ENCODE assay signal across 14 cellular contexts in the genomic region with DNA sequence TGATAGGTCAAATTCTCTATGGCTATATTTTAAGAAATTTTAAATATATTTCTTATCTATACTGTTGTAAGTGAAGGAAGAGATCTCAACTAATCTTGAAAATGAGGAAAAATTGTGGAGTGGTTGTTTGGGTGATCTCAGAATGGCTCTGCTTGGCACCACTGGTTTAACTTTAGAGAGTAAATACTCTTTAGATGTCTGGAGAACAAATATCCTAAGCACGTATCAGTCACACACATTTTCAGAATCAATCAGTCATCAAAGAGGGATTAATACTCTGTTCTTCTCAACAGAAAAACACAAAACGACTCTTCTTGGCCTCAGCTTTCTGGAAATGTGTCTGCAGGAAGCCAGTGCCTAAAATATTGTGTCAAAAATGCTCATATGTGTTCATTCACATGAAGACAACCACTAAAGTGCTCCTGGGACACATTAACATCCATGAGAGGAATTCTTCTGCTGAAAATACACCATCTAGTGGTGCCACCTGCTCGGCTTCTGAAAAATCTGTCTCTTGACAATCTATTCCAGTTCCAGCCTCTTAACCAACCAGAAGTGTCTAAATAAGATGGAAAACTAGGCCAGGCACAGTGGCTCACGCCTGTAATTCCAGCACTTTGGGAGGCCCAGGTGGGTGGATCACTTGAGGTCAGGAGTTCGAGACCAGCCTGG.
A peak's percentile ranks its signal among the peaks of the same experiment; 100 is the strongest.
DNase-seq lines count a peak whose midpoint lies in the region; ATAC-seq, FAIRE-seq and TF ChIP-seq lines count a peak whose summit lies in the region.
"Had no signal": no experiment of that assay in that cellular context is flagged by ENCODE, and none has a peak within 500 bp of the region (broad histone marks: within the 10 kb centered on the region; RNA-seq: fewer than 3 reads in every experiment).

No MANE protein-coding gene starts in this region.

- H3K79me2 ChIP-seq in GM12878 (ENCODE audit: control insufficient read depth, insufficient read depth, low read length), result no peaks in the 10 kb centered on the region
- no peaks in the 10 kb centered on the region for H3K79me2 ChIP-seq in mesendoderm (ENCODE audit: control insufficient read depth, insufficient read depth, low read length)

- H3K36me3 ChIP-seq in GM12878 (ENCODE audit: control insufficient read depth in 2 of 2, insufficient read depth in 2 of 2, low read length in 1 of 2) (no peaks in the 10 kb centered on the region), mesendoderm (ENCODE audit: control insufficient read depth, insufficient read depth, low read length) (no peaks in the 10 kb centered on the region), psoas muscle (ENCODE audit: insufficient read depth in 1 of 2, low read depth in 1 of 2) (no peaks in the 10 kb centered on the region)

- H3K4me2 ChIP-seq in GM12878 (ENCODE audit: control insufficient read depth, insufficient read depth) (no peak overlapping the region), mesendoderm (ENCODE audit: low read length) (no peak overlapping the region)

- no peak overlapping the region for H2BK5ac ChIP-seq in mesendoderm (ENCODE audit: low read length)

- SMC1A ChIA-PET in GM12878 (lab: Charles Lee; ENCODE audit: uncharacterized antibody, unreplicated experiment), result interaction anchor here (0.9 to 2.8 kb wide), 6 partner anchors 13 to 296 kb away, joined by 3 to 32 read pairs (median 4); no protein-coding TSS in a partner anchor

- H2AFZ ChIP-seq in GM12878 (ENCODE audit: control insufficient read depth, low read depth, low read length), result no peak overlapping the region

- no peak overlapping the region for H2BK15ac ChIP-seq in mesendoderm (replicated peaks; ENCODE audit: low read depth)

- WGBS in GM12878 (ENCODE audit: insufficient coverage, insufficient replicate concordance, low lambda C conversion rate, missing lambda C conversion rate), result 18% methylated on average over 5 of the region's 5 CpGs
- no CpG with 5 or more reads among the region's 5 CpGs for WGBS in mesendoderm (ENCODE audit: extremely low coverage, insufficient coverage, low lambda C conversion rate)
- WGBS in psoas muscle, 3 donors, result 62 to 69% (median 65%) methylated on average over 5 of the region's 5 CpGs

- POLR2A ChIA-PET in GM12878 (lab: Charles Lee) (interaction anchor here (0.5 to 1.6 kb wide), 2 partner anchors 85 to 499 kb away, joined by 3 to 5 read pairs; no protein-coding TSS in a partner anchor), RWPE1 (lab: Yijun Ruan, JAX; ENCODE audit: low non-redundant PET) (no interaction called here)

- no peak for TF ChIP-seq EP300 in GM12878 (IDR thresholded peaks at IDR 0.05; ENCODE audit: borderline replicate concordance in 1 of 2, control insufficient read depth in 1 of 2, low read depth in 2 of 2, low read length in 2 of 2)

- H2BK120ac ChIP-seq in mesendoderm (ENCODE audit: low read depth, low read length), result no peak overlapping the region

- ATAC-seq in GM12878, result peak; percentile 44
- no peak for ATAC-seq in psoas muscle

- H3K27ac ChIP-seq in GM12878 (ENCODE audit: control insufficient read depth, insufficient read depth) (no peak overlapping the region), mesendoderm (ENCODE audit: low read depth, low read length) (no peak overlapping the region), RWPE1 (no peak overlapping the region), psoas muscle (no peak overlapping the region)
- H3K27ac ChIP-seq: testis had no signal

- in situ Hi-C loops in GM12878 (cut with MboI), result no loop called here

- H3K56ac ChIP-seq in mesendoderm (ENCODE audit: low read length), result no peak overlapping the region

- intact Hi-C loops in GM12878 (cut with micrococcal nuclease; ENCODE audit: unreplicated experiment) (loop anchor here (2.0 to 5.0 kb wide), 2 partner anchors 42 to 88 kb away; no protein-coding TSS in a partner anchor), psoas muscle (cut with DNase I) (no loop called here)

- H3K4me3 ChIP-seq in GM12878 (no peak overlapping the region), mesendoderm (ENCODE audit: low read length) (no peak overlapping the region), psoas muscle (no peak overlapping the region)
- H3K4me3 ChIP-seq: testis had no signal

- no peak overlapping the region for H4K5ac ChIP-seq in mesendoderm (ENCODE audit: low read length)

- FAIRE-seq in GM12878 (lab: Jason Lieb, UNC), result no peak
- FAIRE-seq: endometrium had no signal

- no peak overlapping the region for H3K9ac ChIP-seq in GM12878 (ENCODE audit: control insufficient read depth, insufficient read depth, low read length)
- H3K9ac ChIP-seq in mesendoderm (ENCODE audit: low read length), result no peak overlapping the region

- no peaks in the 10 kb centered on the region for H3K9me3 ChIP-seq in GM12878 (replicated peaks; ENCODE audit: control insufficient read depth, insufficient read depth, low read length)
- no peaks in the 10 kb centered on the region for H3K9me3 ChIP-seq in psoas muscle
- H3K9me3 ChIP-seq: testis had no signal

- DNase-seq in DMS 273 (lab: John Stamatoyannopoulos, UW; ENCODE audit: unreplicated experiment), result peak; percentile 22
- DNase-seq in DMS 273 treated with DMSO at 0.1 percent for 48 hours (lab: John Stamatoyannopoulos, UW), result no peak
- DNase-seq in HT-29 (ENCODE audit: low spot score), result peak; percentile 36
- DNase-seq in GM12878 (ENCODE audit: low read depth, low spot score), result no peak
- DNase-seq in mesendoderm, result peak; percentile 37
- no peak for DNase-seq in RWPE1 (ENCODE audit: low spot score)
- DNase-seq in psoas muscle, result no peak
- DNase-seq in mucosa of gallbladder (ENCODE audit: low spot score), result no peak
- DNase-seq: activated CD4-positive, alpha-beta T cell treated with anti-CD3 and anti-CD28 coated beads for 48 hours; left ventricle myocardium superior; NCI-H1048; T-helper 1 cell; testis had no signal

- H3K4ac ChIP-seq in mesendoderm (ENCODE audit: low read depth, low read length), result no peak overlapping the region

- TF ChIP-seq CTCF in GM12878 (IDR thresholded peaks at IDR 0.05 in 2 of 3, conservative IDR thresholded peaks at IDR 0.05 in 1 of 3; ENCODE audit: control insufficient read depth in 2 of 3, extremely low read depth in 1 of 3, insufficient read depth in 1 of 3, low read depth in 3 of 3, low read length in 3 of 3) (peak in 1 of 3 experiments; percentile 37; a peak in 1 of 6 replicates), RWPE1 (conservative IDR thresholded peaks at IDR 0.05; ENCODE audit: low read depth) (no peak), psoas muscle (IDR thresholded peaks at IDR 0.05) (no peak)

- H2AK5ac ChIP-seq in mesendoderm (ENCODE audit: low read length), result no peak overlapping the region

- no peaks in the 10 kb centered on the region for H3K27me3 ChIP-seq in GM12878 (replicated peaks in 1 of 2; ENCODE audit: control insufficient read depth in 2 of 2, insufficient read depth in 2 of 2, low read length in 1 of 2)
- H3K27me3 ChIP-seq in mesendoderm (ENCODE audit: insufficient read depth, low read length, poor library complexity), result no peaks in the 10 kb centered on the region
- no peaks in the 10 kb centered on the region for H3K27me3 ChIP-seq in psoas muscle (ENCODE audit: insufficient read depth in 3 of 3, low read length in 2 of 3)
- H3K27me3 ChIP-seq: testis had no signal

- no peaks in the 10 kb centered on the region for H3K79me1 ChIP-seq in mesendoderm (ENCODE audit: low read length)

- no peak overlapping the region for H3K18ac ChIP-seq in mesendoderm (ENCODE audit: low read length)

- H3K23ac ChIP-seq in mesendoderm (ENCODE audit: low read length), result no peak overlapping the region

- H4K8ac ChIP-seq in mesendoderm (ENCODE audit: low read depth, low read length), result no peak overlapping the region

- no peaks in the 10 kb centered on the region for H4K20me1 ChIP-seq in GM12878 (ENCODE audit: control insufficient read depth, insufficient read depth)

- CTCF ChIA-PET in GM12878 (lab: Yijun Ruan, JAX), result interaction anchor here (0.6 to 7.0 kb wide), 8 partner anchors 10 to 1221 kb away, joined by 3 to 54 read pairs (median 4); no protein-coding TSS in a partner anchor
- CTCF ChIA-PET in RWPE1 (lab: Yijun Ruan, JAX), result interaction anchor here (0.7 kb wide), 2 partner anchors 17 to 99 kb away, joined by 3 read pairs; no protein-coding TSS in a partner anchor

- no peaks in the 10 kb centered on the region for H3K4me1 ChIP-seq in GM12878 (ENCODE audit: control insufficient read depth, insufficient read depth, low read length)
- no peaks in the 10 kb centered on the region for H3K4me1 ChIP-seq in mesendoderm (ENCODE audit: control insufficient read depth, low read depth, low read length)
- no peaks in the 10 kb centered on the region for H3K4me1 ChIP-seq in psoas muscle
- H3K4me1 ChIP-seq: testis had no signal

- no peak for TF ChIP-seq POLR2A in GM12878 (IDR thresholded peaks at IDR 0.05; ENCODE audit: low read depth, low read length)

- RAD21 ChIA-PET in GM12878 (lab: Charles Lee; ENCODE audit: unreplicated experiment), result interaction anchor here (2.1 to 3.0 kb wide), 4 partner anchors 11 to 87 kb away, joined by 7 to 11 read pairs (median 10); no protein-coding TSS in a partner anchor

- no peak for TF ChIP-seq RAD21 in GM12878 (IDR thresholded peaks at IDR 0.05; ENCODE audit: insufficient read depth, low read depth, low read length)

- no TSS peak for BruUV-seq in GM12878 (replicated peaks; lab: Mats Ljungman, UMichigan)

TF ChIP-seq in GM12878, 131 proteins besides CTCF, POLR2A, EP300 and RAD21:
- TF ChIP-seq SMC3 (IDR thresholded peaks at IDR 0.05; ENCODE audit: borderline replicate concordance, low read length) (peak; percentile 13; the same call in 1 of the 2 replicates), CREB1 (IDR thresholded peaks at IDR 0.05; ENCODE audit: low read depth) (no peak)

Comparison
In these comparisons a context has a peak if more than half of its experiments do, and no peak if none do; other contexts are left out.
1. DNase-seq: peak in DMS 273 (single experiment), HT-29 (single experiment) and mesendoderm (single experiment); none in DMS 273 treated with DMSO at 0.1 percent for 48 hours (single experiment), GM12878 (single experiment), RWPE1 (single experiment), psoas muscle (0 of 2) and mucosa of gallbladder (single experiment).